In genomic region chr16:84845496-84846002, GRCh38 we compare ENCODE assay signal across 29 cellular contexts. TPM values are rescaled to one million over a fixed set of nuclear protein-coding genes. Genes with fewer than 3 reads are reported as not detected.
A peak's percentile ranks its signal among the peaks of the same experiment; 100 is the strongest.
DNase-seq lines count a peak whose midpoint lies in the region; ATAC-seq, FAIRE-seq and TF ChIP-seq lines count a peak whose summit lies in the region.
"Had no signal": no experiment of that assay in that cellular context is flagged by ENCODE, and none has a peak within 500 bp of the region (broad histone marks: within the 10 kb centered on the region; RNA-seq: fewer than 3 reads in every experiment).

No MANE protein-coding gene starts in this region.

- H2BK15ac ChIP-seq in neuronal stem cell (ENCODE audit: low read length), result no peak overlapping the region

- peak overlapping the region; percentile 20 for H3K18ac ChIP-seq in neuronal stem cell (ENCODE audit: low read length)

- no peak for TF ChIP-seq POLR2A in K562 (conservative IDR thresholded peaks at IDR 0.05)

- H3K27me3 ChIP-seq in GM23338 (ENCODE audit: insufficient read depth) (no peaks in the 10 kb centered on the region), K562 (ENCODE audit: control insufficient read depth in 2 of 2, insufficient read depth in 2 of 2, low read length in 2 of 2) (peaks cover 81 to 94% of the 10 kb centered on the region in 2 experiments), neuronal stem cell (ENCODE audit: control insufficient read depth in 3 of 3, insufficient read depth in 3 of 3, low read depth in 1 of 3, low read length in 3 of 3) (peaks cover 0 to 81% (median 20%) of the 10 kb centered on the region in 3 experiments), right atrium auricular region (no peaks in the 10 kb centered on the region)

- TF ChIP-seq RAD21 in K562 (CRISPR knock-in tag; conservative IDR thresholded peaks at IDR 0.05 in 1 of 2, IDR thresholded peaks at IDR 0.05 in 1 of 2), result no peak

- no peaks in the 10 kb centered on the region; the same call in 1 of the 2 replicates for H4K20me1 ChIP-seq in GM23338 (replicated peaks; ENCODE audit: insufficient read depth)
- H4K20me1 ChIP-seq in K562 (replicated peaks; ENCODE audit: control insufficient read depth, insufficient read depth, low read length), result peaks cover 34% of the 10 kb centered on the region

- no peak overlapping the region for H2BK5ac ChIP-seq in neuronal stem cell (ENCODE audit: low read length)

- H3K79me2 ChIP-seq in GM23338 (replicated peaks; ENCODE audit: insufficient read depth) (no peaks in the 10 kb centered on the region), K562 (ENCODE audit: control insufficient read depth, insufficient read depth, low read length) (no peaks in the 10 kb centered on the region)

- H3K4me3 ChIP-seq in GM23338 (no peak overlapping the region), K562 (no peak overlapping the region), neuronal stem cell (ENCODE audit: low read length in 2 of 2) (no peak overlapping the region), right atrium auricular region (no peak overlapping the region)
- H3K4me3 ChIP-seq: PC-9 had no signal

- DNase-seq in NCI-H1417 (lab: John Stamatoyannopoulos, UW), result peak; percentile 16 to 64 (median 21)
- no peak for DNase-seq in NCI-H1417 treated with DMSO at 0.1 percent for 48 hours (lab: John Stamatoyannopoulos, UW)
- no peak for DNase-seq in GM23338 (ENCODE audit: low spot score)
- DNase-seq in K562 (ENCODE audit: extremely low read depth in 1 of 4, low spot score in 3 of 4), result peak in 1 of 4 experiments; percentile 23
- DNase-seq in neuronal stem cell (ENCODE audit: low spot score), result no peak
- no peak for DNase-seq in right atrium auricular region (ENCODE audit: low spot score)
- DNase-seq in NCI-H1436 treated with DMSO at 0.1 percent for 48 hours (lab: John Stamatoyannopoulos, UW), result no peak
- DNase-seq: activated CD8-positive, alpha-beta memory T cell treated with anti-CD3 and anti-CD28 coated beads, Interleukin-2, amount 10 ng/mL, durations not matched to agents 7 days and 5 days; activated naive CD4-positive, alpha-beta T cell; activated T-cell treated with anti-CD3 and anti-CD28 coated beads, Interleukin-2, amount 50 U/mL, for 48 hours; CD8-positive, alpha-beta T cell; dermis blood vessel endothelial cell; DMS79; GF-D8; left cardiac atrium; NCI-H1048; NCI-H2081; NCI-H510A treated with DMSO at 0.1 percent for 48 hours; PC-9; Right ventricle myocardium superior; stimulated activated CD4-positive, alpha-beta T cell treated with anti-CD3 and anti-CD28 coated beads, Interleukin-15, amount 100 ng/mL, for 24 hours; stimulated activated naive CD4-positive, alpha-beta T cell; T-helper 9 cell had no signal

- H4K8ac ChIP-seq in neuronal stem cell (ENCODE audit: low read depth, low read length), result no peak overlapping the region

- peaks cover 13% of the 10 kb centered on the region; the same call in 1 of the 2 replicates for H3F3A ChIP-seq in GM23338 (replicated peaks; ENCODE audit: low read depth)

- TF ChIP-seq CTCF in GM23338 (conservative IDR thresholded peaks at IDR 0.05; ENCODE audit: low read depth in 2 of 2) (no peak), K562 (IDR thresholded peaks at IDR 0.05 in 2 of 3, conservative IDR thresholded peaks at IDR 0.05 in 1 of 3; ENCODE audit: insufficient read depth in 2 of 3, low read depth in 1 of 3, low read length in 3 of 3) (no peak), right atrium auricular region (IDR thresholded peaks at IDR 0.05) (no peak)

- H3K36me3 ChIP-seq in GM23338 (ENCODE audit: insufficient read depth) (no peaks in the 10 kb centered on the region), K562 (ENCODE audit: control insufficient read depth, insufficient read depth, low read length) (no peaks in the 10 kb centered on the region), neuronal stem cell (replicated peaks in 1 of 2; ENCODE audit: control insufficient read depth in 2 of 2, insufficient read depth in 2 of 2, low read length in 2 of 2) (no peaks in the 10 kb centered on the region), right atrium auricular region (peaks cover 51% of the 10 kb centered on the region)

- no peak overlapping the region for H2AK5ac ChIP-seq in neuronal stem cell (ENCODE audit: low read depth, low read length)

- H3K4me2 ChIP-seq in GM23338, result peak overlapping the region; percentile 52; the same call in 1 of the 2 replicates
- H3K4me2 ChIP-seq in K562 (ENCODE audit: insufficient read depth, low read length), result no peak overlapping the region
- H3K4me2 ChIP-seq in neuronal stem cell (ENCODE audit: insufficient read depth, low read length, poor library complexity, severe bottlenecking), result no peak overlapping the region
- H3K4me2 ChIP-seq: PC-9 had no signal

- H3K4me3 Mint-ChIP-seq in GM23338, result no peak overlapping the region
- H3K4me3 Mint-ChIP-seq: activated CD8-positive, alpha-beta memory T cell treated with anti-CD3 and anti-CD28 coated beads, Interleukin-2, amount 10 ng/mL, durations not matched to agents 7 days and 5 days; CD8-positive, alpha-beta T cell had no signal

- no peaks in the 10 kb centered on the region; the same call in 2 of the 3 replicates for H3K9me3 Mint-ChIP-seq in GM23338
- H3K9me3 Mint-ChIP-seq: CD8-positive, alpha-beta T cell had no signal

- H3K9ac ChIP-seq in K562 (ENCODE audit: insufficient read depth in 1 of 2, low read depth in 2 of 2, low read length in 2 of 2) (no peak overlapping the region), neuronal stem cell (ENCODE audit: low read depth, low read length, poor library complexity) (no peak overlapping the region)

- POLR2A ChIA-PET in K562 (lab: Yijun Ruan, JAX), result no interaction called here

- H3K27ac ChIP-seq in GM23338 (ENCODE audit: low read depth) (no peak overlapping the region), K562 (ENCODE audit: extremely low read depth, low read depth, low read length) (no peak overlapping the region), neuronal stem cell (replicated peaks; ENCODE audit: low read length) (no peak overlapping the region), right atrium auricular region (no peak overlapping the region)
- H3K27ac ChIP-seq: PC-9, VCaP had no signal

- peaks cover under 1% of the 10 kb centered on the region; the same call in 1 of the 3 replicates for H3K36me3 Mint-ChIP-seq in GM23338 (ENCODE audit: low read depth)
- H3K36me3 Mint-ChIP-seq: activated CD8-positive, alpha-beta memory T cell treated with anti-CD3 and anti-CD28 coated beads, Interleukin-2, amount 10 ng/mL, durations not matched to agents 7 days and 5 days; CD8-positive, alpha-beta T cell had no signal

- H3K14ac ChIP-seq in neuronal stem cell (ENCODE audit: low read length), result no peak overlapping the region

- no peaks in the 10 kb centered on the region for H3K9me1 ChIP-seq in K562 (ENCODE audit: control insufficient read depth, insufficient read depth, low read length)

- intact Hi-C loops in K562 (cut with micrococcal nuclease), result no loop called here

- H3K27ac Mint-ChIP-seq in GM23338, result no peak overlapping the region
- H3K27ac Mint-ChIP-seq: activated CD8-positive, alpha-beta memory T cell treated with anti-CD3 and anti-CD28 coated beads, Interleukin-2, amount 10 ng/mL, durations not matched to agents 7 days and 5 days; CD8-positive, alpha-beta T cell had no signal

- H3K79me1 ChIP-seq in neuronal stem cell (ENCODE audit: low read depth, low read length), result no peaks in the 10 kb centered on the region

- peaks cover 42% of the 10 kb centered on the region for H3K4me1 ChIP-seq in GM23338 (ENCODE audit: insufficient read depth)
- peaks cover 0 to 13% of the 10 kb centered on the region in 2 experiments; a peak in 1 of 5 replicates for H3K4me1 ChIP-seq in K562 (replicated peaks in 1 of 2; ENCODE audit: control insufficient read depth in 2 of 2, insufficient read depth in 2 of 2, low read length in 2 of 2)
- H3K4me1 ChIP-seq in neuronal stem cell (ENCODE audit: control insufficient read depth in 2 of 2, insufficient read depth in 1 of 2, low read depth in 1 of 2, low read length in 2 of 2), result peaks cover 14 to 37% of the 10 kb centered on the region in 2 donors
- peaks cover 0 to 16% of the 10 kb centered on the region in 2 donors for H3K4me1 ChIP-seq in right atrium auricular region

- no peak overlapping the region for H3K4ac ChIP-seq in neuronal stem cell (ENCODE audit: low read length)

- H3K9me3 ChIP-seq in K562 (replicated peaks; ENCODE audit: control insufficient read depth, insufficient read depth, low read depth, low read length) (no peaks in the 10 kb centered on the region), neuronal stem cell (replicated peaks in 1 of 2; ENCODE audit: control insufficient read depth in 2 of 2, insufficient read depth in 1 of 2, low read depth in 1 of 2, low read length in 2 of 2) (peaks cover 0 to 3% of the 10 kb centered on the region in 2 donors), right atrium auricular region (no peaks in the 10 kb centered on the region)

- H2AFZ ChIP-seq in GM23338 (no peak overlapping the region), K562 (ENCODE audit: low read depth, low read length) (no peak overlapping the region), neuronal stem cell (ENCODE audit: low read length) (no peak overlapping the region)
- H2AFZ ChIP-seq: PC-9 had no signal

- H4K91ac ChIP-seq in neuronal stem cell (ENCODE audit: low read depth, low read length, poor library complexity), result no peak overlapping the region

- CTCF ChIA-PET in K562 (lab: Yijun Ruan, JAX; ENCODE audit: low intra/inter-chr PET ratio), result interaction anchor here (0.6 kb wide), 1 partner anchor 111 kb away, joined by 3 read pairs; no protein-coding TSS in a partner anchor

- peak overlapping the region; percentile 36 for H3K23ac ChIP-seq in neuronal stem cell (ENCODE audit: low read depth, low read length, poor library complexity)

- peak; percentile 19 for ATAC-seq in GM23338
- peak; percentile 63 for ATAC-seq in K562
- no peak for ATAC-seq in GM19467 (IDR thresholded peaks at IDR 0.05; ENCODE audit: unreplicated experiment)
- ATAC-seq: activated CD8-positive, alpha-beta memory T cell treated with anti-CD3 and anti-CD28 coated beads, Interleukin-2, amount 10 ng/mL, durations not matched to agents 7 days and 5 days; CD8-positive, alpha-beta T cell; HCT116; left cardiac atrium had no signal

- BruUV-seq in K562 (replicated peaks; lab: Mats Ljungman, UMichigan), result no TSS peak

- 10% methylated on average over 14 of the region's 14 CpGs for WGBS in K562 (ENCODE audit: insufficient coverage, low coverage, missing lambda C conversion rate)
- no CpG with 5 or more reads among the region's 14 CpGs for WGBS in neuronal stem cell (ENCODE audit: extremely low coverage in 2 of 2, insufficient read length in 2 of 2, insufficient replicate concordance in 1 of 2), 2 donors

- no peak overlapping the region for H2BK120ac ChIP-seq in neuronal stem cell (ENCODE audit: low read depth, low read length)

- H3K27me3 Mint-ChIP-seq in GM23338 (ENCODE audit: insufficient read depth, low read depth, poor library complexity), result peaks cover 46% of the 10 kb centered on the region

- no peak overlapping the region for H2BK12ac ChIP-seq in neuronal stem cell (ENCODE audit: low read length)

- no peak for FAIRE-seq in K562 (lab: Jason Lieb, UNC)
- FAIRE-seq: A204.1, endometrium, frontal cortex had no signal

- H3K9me2 ChIP-seq in GM23338 (ENCODE audit: insufficient read depth), result no peaks in the 10 kb centered on the region

- peaks cover 65% of the 10 kb centered on the region for H3K4me1 Mint-ChIP-seq in GM23338

- in situ Hi-C loops in K562 (cut with MboI), result no loop called here

- no peak for TF ChIP-seq EP300 in K562 (IDR thresholded peaks at IDR 0.05; ENCODE audit: low read length)

RNA-seq across cellular contexts. Expression of gene CRISPLD2, which starts 25.8 kb away (rescaled TPM):
- total RNA-seq in GM23338 (2014; rRNA removed; shearing (Covaris generic)), result 6.0 and 8.3 TPM in 2 replicates
- polyA plus RNA-seq in GM23338 (2016; fragmentation: Nextera tagmentation; extraction: Ambion mirVana), result 2.1 and 2.6 TPM in 2 replicates
- 0.42 TPM in 1 of 2 replicates, not detected in the other for total RNA-seq in K562 (2011; cell fraction: chromatin; rRNA removed; ENCODE audit: low replicate concordance)
- 0.13 and 0.17 TPM in 2 replicates for total RNA-seq in K562 (2011; cell fraction: nucleolus; rRNA removed)
- total RNA-seq in K562 (2011; cell fraction: nucleoplasm; rRNA removed), result 0.31 TPM in 1 of 2 replicates, not detected in the other
- 0.12 TPM in 1 of 2 replicates, not detected in the other for total RNA-seq in K562 (2014; rRNA removed)
- total RNA-seq in K562 (2014; rRNA removed; fragmentation: Illumina TruSeq; extraction: Trizol), result 0.04 and 0.10 TPM in 2 replicates
- not detected in 2 replicates for total RNA-seq in K562 (2015; rRNA removed; fragmentation: Illumina TruSeq; extraction: Trizol)
- 0.22 and 0.24 TPM in 2 replicates for total RNA-seq in K562 (2021)
- 0.05 TPM in 1 of 2 replicates, not detected in the other for polyA plus RNA-seq in K562 (2011; rRNA removed)
- polyA plus RNA-seq in K562 (2011; cell fraction: cytosol; rRNA removed), result 0.03 and 0.19 TPM in 2 replicates
- polyA plus RNA-seq in K562 (2011; cell fraction: nucleus; rRNA removed), result 0.34 TPM in 1 of 2 replicates, not detected in the other
- polyA plus RNA-seq in K562 (2012), result 0.07 and 0.16 TPM in 2 replicates
- polyA plus RNA-seq in K562 (2014; fragmentation: Illumina TruSeq; extraction: Trizol), result 0.03 and 0.06 TPM in 2 replicates
- polyA plus RNA-seq in K562 (2014; fragmentation: Nextera tagmentation; extraction: Ambion mirVana), result under 1 TPM in 1 of 2 experiments, not detected in 1; 0.03 TPM
- polyA plus RNA-seq in K562 (2014; rRNA removed), result 0.08 TPM in 1 of 2 replicates, not detected in the other
- 0.04 and 0.06 TPM in 2 replicates for polyA minus RNA-seq in K562 (2011; rRNA and poly(A)+ RNA removed)
- not detected in 2 replicates for polyA minus RNA-seq in K562 (2011; cell fraction: cytosol; rRNA and poly(A)+ RNA removed)
- polyA minus RNA-seq in K562 (2011; cell fraction: nucleus; rRNA and poly(A)+ RNA removed), result 0.27 TPM in 1 of 2 replicates, not detected in the other
- 0.14 TPM for polyA plus RNA-seq in neuronal stem cell (2013, experiment 1 of 2)
- polyA plus RNA-seq in neuronal stem cell (2013, experiment 2 of 2), result 0.12 TPM
- total RNA-seq in right atrium auricular region, result 10 to 100 TPM; 58.4 to 76.4 TPM
- total RNA-seq: activated CD8-positive, alpha-beta memory T cell treated with anti-CD3 and anti-CD28 coated beads, Interleukin-2, amount 10 ng/mL, durations not matched to agents 7 days and 5 days had no signal

Comparison
In these comparisons a context has a peak if more than half of its experiments do, and no peak if none do; other contexts are left out.
1. DNase-seq: peak in NCI-H1417 (3 of 3); none in NCI-H1417 treated with DMSO at 0.1 percent for 48 hours (single experiment), GM23338 (single experiment), neuronal stem cell (single experiment), right atrium auricular region (single experiment) and NCI-H1436 treated with DMSO at 0.1 percent for 48 hours (single experiment).